In genomic region chr2:200810252-200810650, GRCh38 we compare ENCODE assay signal across 8 cellular contexts. TPM values are rescaled to one million over a fixed set of nuclear protein-coding genes. Genes with fewer than 3 reads are reported as not detected.
DNase-seq lines count a peak whose midpoint lies in the region; TF ChIP-seq lines count a peak whose summit lies in the region.

No MANE protein-coding gene starts in this region.

- peak overlapping the region; percentile 65 for H3K4me3 ChIP-seq in fibroblast of mammary gland (ENCODE audit: control insufficient read depth, low read depth, low read length)
- H3K4me3 ChIP-seq in rectal smooth muscle tissue (ENCODE audit: low read length), result peak overlapping the region; percentile 2

- TF ChIP-seq CTCF in RWPE1 (conservative IDR thresholded peaks at IDR 0.05; ENCODE audit: low read depth) (no peak), fibroblast of mammary gland (conservative IDR thresholded peaks at IDR 0.05; ENCODE audit: control insufficient read depth, insufficient read depth, low read depth, low read length) (no peak)

- no peaks in the 10 kb centered on the region for H3K27me3 ChIP-seq in rectal smooth muscle tissue (ENCODE audit: control insufficient read depth, insufficient read depth, low read length)

- no peak overlapping the region for H3K9ac ChIP-seq in rectal smooth muscle tissue (ENCODE audit: low read length)

- DNase-seq in ELR (ENCODE audit: low read depth), result peak; percentile 67
- DNase-seq in RWPE1 (ENCODE audit: low spot score), result peak; percentile 24
- peak; percentile 93 for DNase-seq in fibroblast of mammary gland (ENCODE audit: low read depth)
- DNase-seq in activated CD4-positive, CD25-positive, alpha-beta regulatory T cell (lab: John Stamatoyannopoulos, UW), result no peak
- DNase-seq in NCI-H146 (lab: John Stamatoyannopoulos, UW), result no peak
- no peak for DNase-seq in NCI-H1105 (lab: John Stamatoyannopoulos, UW)
- DNase-seq in H4 (ENCODE audit: low spot score), result no peak

- CTCF ChIA-PET in RWPE1 (lab: Yijun Ruan, JAX), result interaction anchor here (0.6 kb wide), 2 partner anchors 20 to 97 kb away, joined by 3 to 4 read pairs; no protein-coding TSS in a partner anchor

- H3K4me1 ChIP-seq in rectal smooth muscle tissue (ENCODE audit: control insufficient read depth, insufficient read depth, low read length), result peaks cover 17% of the 10 kb centered on the region

- POLR2A ChIA-PET in RWPE1 (lab: Yijun Ruan, JAX; ENCODE audit: low non-redundant PET), result interaction anchor here (0.6 kb wide), 1 partner anchor 24 kb away, joined by 7 read pairs; no protein-coding TSS in a partner anchor

- H3K27ac ChIP-seq in RWPE1, result peak overlapping the region; percentile 95
- peak overlapping the region; percentile 94 for H3K27ac ChIP-seq in rectal smooth muscle tissue (ENCODE audit: low read depth, low read length)

- peaks cover 4% of the 10 kb centered on the region for H3K36me3 ChIP-seq in rectal smooth muscle tissue (ENCODE audit: control insufficient read depth, insufficient read depth, low read length)

RNA-seq across cellular contexts. Expression of gene BZW1, which starts 1.5 kb away (rescaled TPM):
- total RNA-seq in H4 (2014; rRNA removed; shearing (Covaris generic)), result 327 and 428 TPM in 2 replicates

RNA-seq across cellular contexts. Expression of gene CLK1, which starts 54.2 kb away (rescaled TPM):
- total RNA-seq in H4 (2014; rRNA removed; shearing (Covaris generic)), result 21.1 and 43.6 TPM in 2 replicates

Comparison
In these comparisons a context has a peak if more than half of its experiments do, and no peak if none do; other contexts are left out.
1. DNase-seq: peak in ELR (single experiment), RWPE1 (single experiment) and fibroblast of mammary gland (single experiment); none in activated CD4-positive, CD25-positive, alpha-beta regulatory T cell (0 of 4), NCI-H146 (single experiment), NCI-H1105 (single experiment) and H4 (single experiment).